In the genomic region with DNA sequence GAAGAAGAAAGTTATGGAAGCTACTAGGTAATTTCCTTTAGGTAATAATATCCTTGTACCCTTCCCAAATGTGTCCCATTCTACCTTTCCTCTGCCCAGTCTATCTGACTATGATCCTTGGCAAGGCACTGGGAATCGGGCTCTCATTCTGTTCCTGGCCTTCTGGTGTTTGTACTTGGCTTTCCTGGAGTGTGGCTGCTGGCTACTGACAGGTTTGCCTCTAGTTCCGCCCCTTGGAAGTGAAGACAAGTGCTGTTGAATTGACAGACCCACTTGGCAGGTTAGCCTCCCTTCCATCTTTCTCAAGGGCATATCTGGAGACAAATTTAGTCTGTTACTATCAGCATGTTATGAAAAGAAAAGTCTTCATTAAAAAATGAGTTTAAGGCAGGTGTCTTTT, we compare ENCODE assay signal across 18 cellular contexts.
DNase-seq lines count a peak whose midpoint lies in the region; ATAC-seq and TF ChIP-seq lines count a peak whose summit lies in the region.
"Had no signal": no experiment of that assay in that cellular context is flagged by ENCODE, and none has a peak within 500 bp of the region (broad histone marks: within the 10 kb centered on the region; RNA-seq: fewer than 3 reads in every experiment).

No MANE protein-coding gene starts in this region.

- no peaks in the 10 kb centered on the region for H3K9me3 Mint-ChIP-seq in CD4-positive, alpha-beta T cell
- H3K9me3 Mint-ChIP-seq: activated naive CD8-positive, alpha-beta T cell treated with anti-CD3 and anti-CD28 coated beads for 36 hours had no signal

- no peak overlapping the region for H2BK12ac ChIP-seq in neuronal stem cell (ENCODE audit: low read length)

- H3K23ac ChIP-seq in neuronal stem cell (ENCODE audit: low read depth, low read length, poor library complexity): no peak overlapping the region

- H2AFZ ChIP-seq in neuronal stem cell (ENCODE audit: low read length): peak overlapping the region; percentile 33

- H3K4me2 ChIP-seq in neuronal stem cell (ENCODE audit: insufficient read depth, low read length, poor library complexity, severe bottlenecking): no peak overlapping the region
- H3K4me2 ChIP-seq: KMS-11 had no signal

- no peak overlapping the region for H4K8ac ChIP-seq in neuronal stem cell (ENCODE audit: low read depth, low read length)

- H2BK15ac ChIP-seq in neuronal stem cell (ENCODE audit: low read length): no peak overlapping the region

- H3K18ac ChIP-seq in neuronal stem cell (ENCODE audit: low read length): no peak overlapping the region

- H3K27ac ChIP-seq in body of pancreas (peak overlapping the region in 1 of 4 donors; percentile 47), cardiac muscle cell (peak overlapping the region; percentile 82), neuronal stem cell (replicated peaks; ENCODE audit: low read length) (no peak overlapping the region)
- no peak overlapping the region for H3K27ac ChIP-seq in CD4-positive, alpha-beta T cell (ENCODE audit: low read depth, low read length)
- H3K27ac ChIP-seq: KMS-11, neutrophil, thyroid gland had no signal

- POLR2A ChIA-PET in CD4-positive, alpha-beta T cell (lab: Charles Lee): no interaction called here

- peak; percentile 91 to 97 for DNase-seq in NCI-H446 (lab: John Stamatoyannopoulos, UW)
- peak; percentile 32 to 59 (median 51) for DNase-seq in body of pancreas
- DNase-seq in cardiac muscle cell (ENCODE audit: low read depth in 1 of 2, low spot score in 1 of 2): peak; percentile 17 to 78
- no peak for DNase-seq in neuronal stem cell (ENCODE audit: low spot score)
- DNase-seq in glomerular visceral epithelial cell (ENCODE audit: extremely low spot score): no peak
- DNase-seq in CD4-positive, alpha-beta T cell: no peak
- no peak for DNase-seq in germinal center (ENCODE audit: low spot score)
- DNase-seq: activated CD4-positive, CD25-positive, alpha-beta regulatory T cell; activated CD8-positive, alpha-beta memory T cell treated with anti-CD3 and anti-CD28 coated beads for 24 hours; activated naive CD8-positive, alpha-beta T cell treated with anti-CD3 and anti-CD28 coated beads for 36 hours; mucosa of descending colon; NCI-H1105; stimulated activated naive CD4-positive, alpha-beta T cell; T-helper 17 cell had no signal

- no peak overlapping the region for H4K91ac ChIP-seq in neuronal stem cell (ENCODE audit: low read depth, low read length, poor library complexity)

- H3K14ac ChIP-seq in neuronal stem cell (ENCODE audit: low read length): no peak overlapping the region

- no peak overlapping the region for H2BK5ac ChIP-seq in neuronal stem cell (ENCODE audit: low read length)

- H3K4me1 Mint-ChIP-seq in CD4-positive, alpha-beta T cell (ENCODE audit: low read depth): no peaks in the 10 kb centered on the region
- H3K4me1 Mint-ChIP-seq: activated naive CD8-positive, alpha-beta T cell treated with anti-CD3 and anti-CD28 coated beads for 36 hours; T-helper 17 cell had no signal

- no peak overlapping the region for H3K9ac ChIP-seq in neuronal stem cell (ENCODE audit: low read depth, low read length, poor library complexity)
- H3K9ac ChIP-seq: KMS-11 had no signal

- no peak overlapping the region for H2BK120ac ChIP-seq in neuronal stem cell (ENCODE audit: low read depth, low read length)

- no peak for TF ChIP-seq POLR2A in body of pancreas (IDR thresholded peaks at IDR 0.05)

- H3K4me3 ChIP-seq in body of pancreas (no peak overlapping the region), cardiac muscle cell (no peak overlapping the region), neuronal stem cell (ENCODE audit: low read length in 2 of 2) (no peak overlapping the region)
- H3K4me3 ChIP-seq: mucosa of descending colon, thyroid gland had no signal

- H3K27me3 ChIP-seq in body of pancreas (no peaks in the 10 kb centered on the region), cardiac muscle cell (no peaks in the 10 kb centered on the region), neuronal stem cell (ENCODE audit: control insufficient read depth in 3 of 3, insufficient read depth in 3 of 3, low read depth in 1 of 3, low read length in 3 of 3) (no peaks in the 10 kb centered on the region)
- no peaks in the 10 kb centered on the region for H3K27me3 ChIP-seq in CD4-positive, alpha-beta T cell (ENCODE audit: control insufficient read depth, insufficient read depth, low read length)
- H3K27me3 ChIP-seq: neutrophil, thyroid gland had no signal

- 29 to 43% methylated on average over 2 of the region's 2 CpGs for WGBS in body of pancreas, 2 donors
- WGBS in neuronal stem cell (ENCODE audit: extremely low coverage in 2 of 2, insufficient read length in 2 of 2, insufficient replicate concordance in 1 of 2), 2 donors: no CpG with 5 or more reads among the region's 2 CpGs

- H3K27me3 Mint-ChIP-seq in CD4-positive, alpha-beta T cell: no peaks in the 10 kb centered on the region
- H3K27me3 Mint-ChIP-seq: activated naive CD8-positive, alpha-beta T cell treated with anti-CD3 and anti-CD28 coated beads for 36 hours; T-helper 17 cell had no signal

- H3K9me3 ChIP-seq in body of pancreas: peaks cover 0 to 4% (median 0%) of the 10 kb centered on the region in 3 donors
- H3K9me3 ChIP-seq in cardiac muscle cell (ENCODE audit: low read depth): no peaks in the 10 kb centered on the region
- peaks cover 0 to 3% of the 10 kb centered on the region in 2 donors for H3K9me3 ChIP-seq in neuronal stem cell (replicated peaks in 1 of 2; ENCODE audit: control insufficient read depth in 2 of 2, insufficient read depth in 1 of 2, low read depth in 1 of 2, low read length in 2 of 2)
- no peaks in the 10 kb centered on the region for H3K9me3 ChIP-seq in CD4-positive, alpha-beta T cell (ENCODE audit: control insufficient read depth, low read length)
- H3K9me3 ChIP-seq: mucosa of descending colon, neutrophil, thyroid gland had no signal

- no peaks in the 10 kb centered on the region for H3K79me1 ChIP-seq in neuronal stem cell (ENCODE audit: low read depth, low read length)

- H3K4me1 ChIP-seq in body of pancreas: peaks cover 22% of the 10 kb centered on the region
- H3K4me1 ChIP-seq in cardiac muscle cell (ENCODE audit: low read depth): peaks cover 14% of the 10 kb centered on the region
- H3K4me1 ChIP-seq in neuronal stem cell (ENCODE audit: control insufficient read depth in 2 of 2, insufficient read depth in 1 of 2, low read depth in 1 of 2, low read length in 2 of 2): no peaks in the 10 kb centered on the region
- H3K4me1 ChIP-seq: thyroid gland had no signal

- H3K36me3 Mint-ChIP-seq in CD4-positive, alpha-beta T cell (ENCODE audit: low read depth): no peaks in the 10 kb centered on the region
- H3K36me3 Mint-ChIP-seq: activated naive CD8-positive, alpha-beta T cell treated with anti-CD3 and anti-CD28 coated beads for 36 hours had no signal

- no peak overlapping the region for H3K27ac Mint-ChIP-seq in CD4-positive, alpha-beta T cell
- H3K27ac Mint-ChIP-seq: activated naive CD8-positive, alpha-beta T cell treated with anti-CD3 and anti-CD28 coated beads for 36 hours; T-helper 17 cell had no signal

- H3K36me3 ChIP-seq in body of pancreas (replicated peaks in 1 of 2; ENCODE audit: insufficient read depth in 1 of 2, low read depth in 2 of 2) (no peaks in the 10 kb centered on the region), cardiac muscle cell (no peaks in the 10 kb centered on the region), neuronal stem cell (replicated peaks in 1 of 2; ENCODE audit: control insufficient read depth in 2 of 2, insufficient read depth in 2 of 2, low read length in 2 of 2) (no peaks in the 10 kb centered on the region)
- H3K36me3 ChIP-seq: neutrophil, thyroid gland had no signal

- H3K4ac ChIP-seq in neuronal stem cell (ENCODE audit: low read length): no peak overlapping the region

- TF ChIP-seq CTCF in body of pancreas (IDR thresholded peaks at IDR 0.05) (no peak), cardiac muscle cell (IDR thresholded peaks at IDR 0.05; ENCODE audit: low read depth, low read length) (no peak)
- TF ChIP-seq CTCF in CD4-positive, alpha-beta T cell (IDR thresholded peaks at IDR 0.05): no peak

- CTCF ChIA-PET in CD4-positive, alpha-beta T cell (lab: Charles Lee): no interaction called here

- H2AK5ac ChIP-seq in neuronal stem cell (ENCODE audit: low read depth, low read length): no peak overlapping the region

- intact Hi-C loops in body of pancreas (cut with DNase I): no loop called here
- intact Hi-C loops in CD4-positive, alpha-beta T cell (cut with DNase I, micrococcal nuclease): no loop called here

- ATAC-seq in body of pancreas (peak; percentile 80), HG03460 (IDR thresholded peaks at IDR 0.05; ENCODE audit: unreplicated experiment) (no peak)
- ATAC-seq in CD4-positive, alpha-beta T cell (ENCODE audit: poor library complexity): no peak
- ATAC-seq: mucosa of descending colon, T-helper 17 cell had no signal

- H3K4me3 Mint-ChIP-seq in CD4-positive, alpha-beta T cell: no peak overlapping the region
- H3K4me3 Mint-ChIP-seq: activated naive CD8-positive, alpha-beta T cell treated with anti-CD3 and anti-CD28 coated beads for 36 hours; T-helper 17 cell had no signal

Comparison
In these comparisons a context has a peak if more than half of its experiments do, and no peak if none do; other contexts are left out.
1. DNase-seq: peak in NCI-H446 (2 of 2), body of pancreas (4 of 4) and cardiac muscle cell (2 of 2); none in neuronal stem cell (single experiment), glomerular visceral epithelial cell (single experiment), CD4-positive, alpha-beta T cell (0 of 10) and germinal center (single experiment).